ENCODE assay signal across 23 cellular contexts in the genomic region with DNA sequence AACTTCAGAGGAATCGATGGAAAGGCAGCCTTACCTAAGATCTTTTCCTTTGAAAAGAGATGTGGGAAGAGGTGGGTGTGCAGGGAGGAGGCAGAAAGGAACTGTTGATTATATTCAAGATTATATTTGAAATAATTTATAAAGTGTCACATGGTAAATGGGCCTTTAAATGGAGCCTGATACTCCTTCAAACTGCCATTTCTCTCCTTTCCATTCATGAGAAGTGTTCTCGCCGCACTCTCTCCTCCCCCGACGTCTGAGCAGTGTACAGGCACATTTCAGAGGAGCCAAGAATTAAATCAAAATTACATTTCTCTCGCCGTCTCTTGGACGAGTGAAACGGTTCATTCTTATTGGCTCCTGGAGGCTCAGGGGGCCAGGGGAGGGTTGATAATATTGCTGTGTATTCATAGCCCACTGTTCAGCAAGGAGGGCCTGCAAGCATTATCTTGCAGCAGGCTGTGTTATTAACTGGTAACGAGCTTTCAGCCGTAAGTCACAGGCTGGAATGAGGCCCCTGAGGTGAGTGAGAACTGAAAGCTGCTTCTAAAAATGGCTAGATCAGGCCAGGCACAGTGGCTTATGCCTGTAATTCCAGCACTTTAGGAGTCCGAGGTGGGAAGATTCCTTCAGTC. TPM values are rescaled to one million over a fixed set of nuclear protein-coding genes. Genes with fewer than 3 reads are reported as not detected.
A peak's percentile ranks its signal among the peaks of the same experiment; 100 is the strongest.
DNase-seq lines count a peak whose midpoint lies in the region; ATAC-seq and TF ChIP-seq lines count a peak whose summit lies in the region.
"Had no signal": no experiment of that assay in that cellular context is flagged by ENCODE, and none has a peak within 500 bp of the region (broad histone marks: within the 10 kb centered on the region; RNA-seq: fewer than 3 reads in every experiment).

No MANE protein-coding gene starts in this region.

- DNase-seq in MM.1S (peak; percentile 15), NCI-H2227 treated with DMSO at 0.1 percent for 48 hours (lab: John Stamatoyannopoulos, UW) (peak; percentile 87), fibroblast of lung (ENCODE audit: low read depth in 2 of 2) (no peak), progenitor cell of endocrine pancreas (ENCODE audit: low spot score, unreplicated experiment) (no peak), BE2C (no peak), AML-193 (lab: John Stamatoyannopoulos, UW) (no peak)
- no peak for DNase-seq in activated naive CD8-positive, alpha-beta T cell treated with anti-CD3 and anti-CD28 coated beads, Interleukin-2, amount 50 U/mL, for 24 hours
- DNase-seq: activated CD8-positive, alpha-beta T cell treated with anti-CD3 and anti-CD28 coated beads for 36 hours; activated gamma-delta T cell treated with Interleukin-2 at 50 U/mL for 16 hours; activated T-cell treated with anti-CD3 and anti-CD28 coated beads for 4 hours; adrenal gland; CD4-positive, alpha-beta T cell; DMS53; left ventricle myocardium superior; NCI-H1930; RPMI8226; spleen; stimulated activated CD4-positive, alpha-beta T cell treated with anti-CD3 and anti-CD28 coated beads, Interleukin-4, amount 100 ng/mL, for 1 hour; stimulated activated naive CD4-positive, alpha-beta T cell treated with Interleukin-2 at 50 U/mL for 16 hours had no signal

- H3K9ac ChIP-seq in MM.1S (ENCODE audit: low read length) (peak overlapping the region; percentile 12; the same call in 1 of the 2 replicates), fibroblast of lung (ENCODE audit: insufficient read depth, low read length) (no peak overlapping the region)
- H3K9ac ChIP-seq: KMS-11 had no signal

- peaks cover 7% of the 10 kb centered on the region for H3K27me3 Mint-ChIP-seq in progenitor cell of endocrine pancreas
- H3K27me3 Mint-ChIP-seq in activated naive CD8-positive, alpha-beta T cell treated with anti-CD3 and anti-CD28 coated beads, Interleukin-2, amount 50 U/mL, for 24 hours, result peaks cover 14% of the 10 kb centered on the region

- TF ChIP-seq CTCF in MM.1S (IDR thresholded peaks at IDR 0.05; ENCODE audit: low read length) (no peak), fibroblast of lung (conservative IDR thresholded peaks at IDR 0.05 in 1 of 2, IDR thresholded peaks at IDR 0.05 in 1 of 2; ENCODE audit: low read depth in 1 of 2, low read length in 2 of 2) (no peak), progenitor cell of endocrine pancreas (IDR thresholded peaks at IDR 0.05; ENCODE audit: unreplicated experiment) (no peak), BE2C (IDR thresholded peaks at IDR 0.05; ENCODE audit: low read depth, low read length) (no peak)

- H3K4me2 ChIP-seq in MM.1S (ENCODE audit: low read depth, low read length), result peak overlapping the region; percentile 45
- H3K4me2 ChIP-seq in fibroblast of lung (ENCODE audit: extremely low read depth, insufficient read depth, low read length), result peak overlapping the region; percentile 4
- H3K4me2 ChIP-seq: KMS-11 had no signal

- no peak for ATAC-seq in activated naive CD8-positive, alpha-beta T cell treated with anti-CD3 and anti-CD28 coated beads, Interleukin-2, amount 50 U/mL, for 24 hours
- ATAC-seq: activated CD4-positive, CD25-positive, alpha-beta regulatory T cell treated with anti-CD3 and anti-CD28 coated beads, Interleukin-2, amount 50 U/mL, for 24 hours; activated CD8-positive, alpha-beta T cell treated with anti-CD3 and anti-CD28 coated beads for 36 hours; left ventricle myocardium superior had no signal

- H3K79me2 ChIP-seq in MM.1S (ENCODE audit: low read length) (peaks cover 75% of the 10 kb centered on the region), fibroblast of lung (ENCODE audit: control insufficient read depth, insufficient read depth, low read length) (no peaks in the 10 kb centered on the region)

- H3K9me3 ChIP-seq in MM.1S (replicated peaks; ENCODE audit: insufficient read depth, low read length) (no peaks in the 10 kb centered on the region), fibroblast of lung (ENCODE audit: control insufficient read depth, insufficient read depth, low read depth, low read length) (no peaks in the 10 kb centered on the region), BE2C (no peaks in the 10 kb centered on the region; the same call in 1 of the 2 replicates)
- H3K9me3 ChIP-seq: adrenal gland, spleen had no signal

- H2AFZ ChIP-seq in MM.1S (ENCODE audit: low read length) (no peak overlapping the region), fibroblast of lung (ENCODE audit: low read length) (no peak overlapping the region)

- H4K20me1 ChIP-seq in MM.1S (ENCODE audit: insufficient read depth, low read length), result no peaks in the 10 kb centered on the region
- H4K20me1 ChIP-seq in fibroblast of lung (ENCODE audit: control insufficient read depth, extremely low read depth, insufficient read depth, low read length), result no peaks in the 10 kb centered on the region

- H3K36me3 ChIP-seq in MM.1S (replicated peaks; ENCODE audit: insufficient read depth, low read length) (no peaks in the 10 kb centered on the region; the same call in 1 of the 2 replicates), fibroblast of lung (ENCODE audit: control insufficient read depth, insufficient read depth, low read length) (no peaks in the 10 kb centered on the region), BE2C (no peaks in the 10 kb centered on the region)
- H3K36me3 ChIP-seq: adrenal gland, spleen had no signal

- H3K4me3 ChIP-seq in MM.1S (ENCODE audit: low read length), result no peak overlapping the region
- H3K4me3 ChIP-seq in fibroblast of lung (replicated peaks in 1 of 4; ENCODE audit: control extremely low read depth in 1 of 4, insufficient read depth in 1 of 4, low read depth in 3 of 4, low read length in 4 of 4), result no peak overlapping the region
- H3K4me3 ChIP-seq in BE2C (ENCODE audit: low read depth, low read length), result no peak overlapping the region
- H3K4me3 ChIP-seq: adrenal gland, coronary artery, spleen had no signal

- peaks cover 6% of the 10 kb centered on the region for H3K4me1 Mint-ChIP-seq in progenitor cell of endocrine pancreas (ENCODE audit: low read depth)
- H3K4me1 Mint-ChIP-seq in activated naive CD8-positive, alpha-beta T cell treated with anti-CD3 and anti-CD28 coated beads, Interleukin-2, amount 50 U/mL, for 24 hours, result no peaks in the 10 kb centered on the region

- H3K4me3 Mint-ChIP-seq in progenitor cell of endocrine pancreas (ENCODE audit: low read depth), result no peak overlapping the region
- H3K4me3 Mint-ChIP-seq in activated naive CD8-positive, alpha-beta T cell treated with anti-CD3 and anti-CD28 coated beads, Interleukin-2, amount 50 U/mL, for 24 hours, result no peak overlapping the region
- H3K4me3 Mint-ChIP-seq: activated CD8-positive, alpha-beta T cell treated with anti-CD3 and anti-CD28 coated beads for 36 hours; CD4-positive, alpha-beta T cell; neural crest cell had no signal

- H3K9me2 ChIP-seq in MM.1S (replicated peaks; ENCODE audit: insufficient read depth, low read length), result no peaks in the 10 kb centered on the region

- H3K4me1 ChIP-seq in MM.1S (ENCODE audit: low read length), result peaks cover 38% of the 10 kb centered on the region
- H3K4me1 ChIP-seq in fibroblast of lung (ENCODE audit: control insufficient read depth, extremely low read depth, insufficient read depth, low read length), result no peaks in the 10 kb centered on the region
- H3K4me1 ChIP-seq in BE2C, result no peaks in the 10 kb centered on the region; the same call in 1 of the 2 replicates
- H3K4me1 ChIP-seq: adrenal gland, spleen had no signal

- H3K27ac ChIP-seq in MM.1S (ENCODE audit: low read length), result peak overlapping the region; percentile 47; the same call in 1 of the 2 replicates
- no peak overlapping the region for H3K27ac ChIP-seq in fibroblast of lung (ENCODE audit: insufficient read depth, low read length)
- H3K27ac ChIP-seq: adrenal gland, coronary artery, KMS-11, spleen had no signal

- peak overlapping the region; percentile 73 for H3K27ac Mint-ChIP-seq in progenitor cell of endocrine pancreas
- H3K27ac Mint-ChIP-seq in activated naive CD8-positive, alpha-beta T cell treated with anti-CD3 and anti-CD28 coated beads, Interleukin-2, amount 50 U/mL, for 24 hours, result no peak overlapping the region
- H3K27ac Mint-ChIP-seq: activated CD8-positive, alpha-beta T cell treated with anti-CD3 and anti-CD28 coated beads for 36 hours; CD4-positive, alpha-beta T cell had no signal

- H3K9me3 Mint-ChIP-seq in progenitor cell of endocrine pancreas (ENCODE audit: low read depth), result peaks cover 3% of the 10 kb centered on the region
- no peaks in the 10 kb centered on the region for H3K9me3 Mint-ChIP-seq in activated naive CD8-positive, alpha-beta T cell treated with anti-CD3 and anti-CD28 coated beads, Interleukin-2, amount 50 U/mL, for 24 hours
- H3K9me3 Mint-ChIP-seq: activated CD8-positive, alpha-beta T cell treated with anti-CD3 and anti-CD28 coated beads for 36 hours; CD4-positive, alpha-beta T cell; neural crest cell had no signal

- no peaks in the 10 kb centered on the region for H3K36me3 Mint-ChIP-seq in progenitor cell of endocrine pancreas (ENCODE audit: insufficient read depth)
- H3K36me3 Mint-ChIP-seq in activated naive CD8-positive, alpha-beta T cell treated with anti-CD3 and anti-CD28 coated beads, Interleukin-2, amount 50 U/mL, for 24 hours (ENCODE audit: low read depth), result no peaks in the 10 kb centered on the region

- H3F3A ChIP-seq in MM.1S (ENCODE audit: insufficient read depth, low read length), result peaks cover 20% of the 10 kb centered on the region

- no peaks in the 10 kb centered on the region for H3K27me3 ChIP-seq in MM.1S (replicated peaks; ENCODE audit: insufficient read depth, low read length)
- no peaks in the 10 kb centered on the region for H3K27me3 ChIP-seq in fibroblast of lung (ENCODE audit: control insufficient read depth, insufficient read depth, low read length)
- no peaks in the 10 kb centered on the region for H3K27me3 ChIP-seq in BE2C

RNA-seq across cellular contexts. Expression of gene HMGXB4, which starts 52.0 kb away (rescaled TPM):
- total RNA-seq in fibroblast of lung (14.9 and 17.3 TPM in 2 replicates), progenitor cell of endocrine pancreas (23.0 and 25.0 TPM in 2 replicates)
- 31.2 and 35.0 TPM in 2 replicates for polyA plus RNA-seq in fibroblast of lung
- polyA plus RNA-seq in fibroblast of lung (2012), result 19.5 and 19.7 TPM in 2 replicates
- 8.8 and 20.5 TPM in 2 replicates for polyA minus RNA-seq in fibroblast of lung (ENCODE audit: low replicate concordance)
- polyA plus RNA-seq in BE2C (2012; ENCODE audit: insufficient read depth, insufficient read length, low read depth), result 25.6 TPM

Comparison
In these comparisons a context has a peak if more than half of its experiments do, and no peak if none do; other contexts are left out.
1. DNase-seq: peak in MM.1S (single experiment) and NCI-H2227 treated with DMSO at 0.1 percent for 48 hours (single experiment); none in fibroblast of lung (0 of 2), progenitor cell of endocrine pancreas (single experiment), activated naive CD8-positive, alpha-beta T cell treated with anti-CD3 and anti-CD28 coated beads, Interleukin-2, amount 50 U/mL, for 24 hours (single experiment), BE2C (single experiment) and AML-193 (0 of 2).